8 cellular contexts compared by ENCODE assay signal in the genomic region with DNA sequence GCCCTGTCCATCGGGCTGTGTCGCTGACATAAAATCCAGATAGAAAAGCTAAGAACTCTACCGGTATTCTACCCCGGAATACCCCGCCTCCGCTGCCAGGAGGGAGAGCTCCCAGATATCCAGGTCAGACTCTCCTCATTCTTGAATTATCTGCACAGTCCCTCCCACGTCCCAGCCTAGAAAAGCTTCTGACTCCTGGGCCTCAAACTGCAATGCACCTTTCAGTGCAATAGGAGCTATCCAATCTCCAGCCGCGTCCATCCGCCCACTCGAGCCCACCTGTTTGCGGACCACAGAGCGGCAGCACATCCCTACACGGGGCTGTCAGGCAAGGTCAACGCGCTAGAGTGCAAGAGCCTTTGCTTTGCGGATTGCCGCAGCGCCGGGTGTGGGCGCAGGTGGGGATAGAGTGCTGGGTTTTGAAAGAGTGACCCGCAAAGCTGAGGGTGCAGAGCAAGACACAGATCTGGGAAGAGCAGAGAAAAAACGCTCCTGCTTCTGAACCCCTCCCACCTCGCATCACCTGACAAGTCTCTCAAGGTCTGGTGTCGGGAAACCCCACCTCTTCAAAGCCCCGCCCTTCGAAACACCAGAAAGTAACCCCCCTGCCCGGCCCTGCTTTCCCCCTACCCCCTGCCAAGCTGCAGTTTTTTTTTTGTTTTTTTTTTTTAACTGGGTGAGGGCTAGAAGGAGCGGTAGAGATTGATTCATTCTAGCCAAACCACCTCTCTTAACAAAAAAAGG. TPM values are rescaled to one million over a fixed set of nuclear protein-coding genes. Genes with fewer than 3 reads are reported as not detected.
DNase-seq lines count a peak whose midpoint lies in the region; ATAC-seq and TF ChIP-seq lines count a peak whose summit lies in the region.

No MANE protein-coding gene starts in this region.

- H3K4me1 ChIP-seq in CD8-positive, alpha-beta memory T cell (ENCODE audit: insufficient read depth, low read length) = peaks cover 37% of the 10 kb centered on the region

- peak overlapping the region; percentile 98 for H3K27ac ChIP-seq in CD8-positive, alpha-beta memory T cell (ENCODE audit: low read depth, low read length)
- peak overlapping the region; percentile 94 for H3K27ac ChIP-seq in layer of hippocampus (ENCODE audit: low read depth, low read length)

- peaks cover 52 to 72% (median 60%) of the 10 kb centered on the region in 3 donors for H3K4me1 Mint-ChIP-seq in CD8-positive, alpha-beta memory T cell

- no peak for ATAC-seq in GM21528 (IDR thresholded peaks at IDR 0.05; ENCODE audit: low FRiP score, unreplicated experiment)

- CTCF ChIA-PET in CD8-positive, alpha-beta memory T cell (lab: Charles Lee) = interaction anchor here (0.8 to 2.8 kb wide), 11 partner anchors 10 to 78 kb away, joined by 3 to 23 read pairs (median 6); a partner anchor contains a TSS

- no peaks in the 10 kb centered on the region for H3K27me3 Mint-ChIP-seq in CD8-positive, alpha-beta memory T cell

- H3K9me3 Mint-ChIP-seq in CD8-positive, alpha-beta memory T cell = no peaks in the 10 kb centered on the region

- peak overlapping the region; percentile 87 for H3K4me3 ChIP-seq in CD8-positive, alpha-beta memory T cell (ENCODE audit: low read length)
- H3K4me3 ChIP-seq in HFF-Myc (replicated peaks; ENCODE audit: low read depth, low read length) = peak overlapping the region; percentile 79

- H3K36me3 ChIP-seq in CD8-positive, alpha-beta memory T cell (ENCODE audit: insufficient read depth, low read length) = peaks cover 14% of the 10 kb centered on the region

- peak overlapping the region; percentile 95 to 100 (median 98) for H3K4me3 Mint-ChIP-seq in CD8-positive, alpha-beta memory T cell

- POLR2A ChIA-PET in CD8-positive, alpha-beta memory T cell (lab: Charles Lee) = interaction anchor here (0.5 to 2.5 kb wide), 8 partner anchors 11 to 309 kb away, joined by 3 to 35 read pairs (median 4); a partner anchor contains a TSS

- H3K36me3 Mint-ChIP-seq in CD8-positive, alpha-beta memory T cell = peaks cover 4 to 56% (median 9%) of the 10 kb centered on the region in 3 donors

- TF ChIP-seq CTCF in HFF-Myc (IDR thresholded peaks at IDR 0.05; ENCODE audit: low read depth, low read length, missing control alignments) = no peak

- H3K27me3 ChIP-seq in CD8-positive, alpha-beta memory T cell (ENCODE audit: insufficient read depth, low read length, poor library complexity, severe bottlenecking) = no peaks in the 10 kb centered on the region
- H3K27me3 ChIP-seq in layer of hippocampus (ENCODE audit: control insufficient read depth, insufficient read depth, low read length) = no peaks in the 10 kb centered on the region

- H3K9me3 ChIP-seq in CD8-positive, alpha-beta memory T cell (ENCODE audit: low read length) = no peaks in the 10 kb centered on the region

- H3K27ac Mint-ChIP-seq in CD8-positive, alpha-beta memory T cell = peak overlapping the region; percentile 95 to 100 (median 99)

- peak; percentile 76 to 91 (median 81) for DNase-seq in CD8-positive, alpha-beta memory T cell
- DNase-seq in HFF-Myc (ENCODE audit: extremely low read depth, low read depth) (no peak), NCI-H2196 treated with DMSO at 0.1 percent for 48 hours (lab: John Stamatoyannopoulos, UW; ENCODE audit: unreplicated experiment) (peak; percentile 77), cerebellar nuclear complex (lab: John Stamatoyannopoulos, UW) (peak; percentile 65 to 67)
- DNase-seq in activated CD4-positive, alpha-beta T cell treated with anti-CD3 and anti-CD28 coated beads for 24 hours (ENCODE audit: low read depth in 2 of 2) = peak; percentile 68
- peak in 3 of 4 experiments; percentile 51 to 75 (median 68) for DNase-seq in stimulated activated CD4-positive, alpha-beta T cell treated with anti-CD3 and anti-CD28 coated beads, Interleukin-1b, Interleukin-23, amount 100 ng/mL, for 24 hours (ENCODE audit: low read depth in 4 of 4, low spot score in 1 of 4)

RNA-seq across cellular contexts. Expression of a gene that starts 1.3 kb away (rescaled TPM):
- 100 to 1,000 TPM; 211 to 213 TPM for total RNA-seq in CD8-positive, alpha-beta memory T cell
- polyA plus RNA-seq in CD8-positive, alpha-beta memory T cell = 500 TPM

RNA-seq across cellular contexts. Expression of a gene that starts 5.0 kb away (rescaled TPM):
- total RNA-seq in CD8-positive, alpha-beta memory T cell = 1 to 10 TPM; 6.9 to 7.8 TPM
- 12.7 TPM for polyA plus RNA-seq in CD8-positive, alpha-beta memory T cell

RNA-seq across cellular contexts. Expression of a gene that starts 10.2 kb away (rescaled TPM):
- 100 to 1,000 TPM in 1 of 2 experiments, 10 to 100 TPM in 1; 88.2 to 106 TPM for total RNA-seq in CD8-positive, alpha-beta memory T cell
- 152 TPM for polyA plus RNA-seq in CD8-positive, alpha-beta memory T cell

RNA-seq across cellular contexts. Expression of a gene that starts 13.8 kb away (rescaled TPM):
- total RNA-seq in CD8-positive, alpha-beta memory T cell = 10 to 100 TPM; 20.5 to 22.9 TPM
- polyA plus RNA-seq in CD8-positive, alpha-beta memory T cell = 10.4 TPM

RNA-seq across cellular contexts. Expression of a gene that starts 23.1 kb away (rescaled TPM):
- total RNA-seq in CD8-positive, alpha-beta memory T cell = 100 to 1,000 TPM; 118 to 119 TPM
- polyA plus RNA-seq in CD8-positive, alpha-beta memory T cell = 37.4 TPM
